22 cellular contexts compared by ENCODE assay signal in the genomic region with DNA sequence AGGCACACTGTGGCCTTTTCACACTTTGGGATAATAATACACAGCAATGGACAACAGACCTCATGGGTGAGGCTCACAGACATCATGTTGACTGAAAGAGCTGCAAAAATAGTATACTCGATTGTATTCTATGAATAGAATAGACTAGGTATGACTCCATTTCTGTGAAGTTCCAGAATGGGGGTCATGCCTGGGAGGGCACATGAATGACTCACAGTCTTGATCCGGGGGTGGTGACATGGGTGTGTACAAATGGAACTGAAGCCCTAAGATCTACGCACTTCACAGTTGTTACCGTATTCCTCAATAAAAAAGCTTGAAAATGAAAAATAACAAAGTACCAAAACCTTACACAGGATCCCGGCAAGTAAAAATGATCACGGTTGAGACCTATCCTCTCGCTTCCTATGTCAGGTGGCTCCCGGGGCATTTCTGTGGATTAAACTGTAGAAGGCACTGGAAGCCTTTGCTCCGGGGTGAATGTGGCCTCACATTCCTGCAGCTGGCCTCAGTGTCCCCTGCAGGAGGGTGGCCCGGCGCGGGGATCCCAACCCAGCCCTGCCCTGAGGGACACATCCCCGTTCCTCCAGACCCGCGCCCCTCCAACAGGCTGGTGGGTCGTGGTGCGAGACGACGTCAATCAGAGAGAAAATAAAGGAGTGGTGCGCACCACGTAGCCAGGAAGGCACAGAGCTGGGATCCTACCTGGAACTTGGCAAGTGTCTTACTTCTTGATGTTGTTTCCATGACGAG.
"Had no signal": no experiment of that assay in that cellular context is flagged by ENCODE, and none has a peak within 500 bp of the region (broad histone marks: within the 10 kb centered on the region; RNA-seq: fewer than 3 reads in every experiment).

No MANE protein-coding gene starts in this region.

- H3K4me3 ChIP-seq: esophagus muscularis mucosa, gastrocnemius medialis, lung, ovary, right lobe of liver, testis, tibial nerve had no signal

- H3K27ac ChIP-seq: epithelial cell of prostate, esophagus muscularis mucosa, gastrocnemius medialis, neutrophil, ovary, right lobe of liver, testis, tibial nerve had no signal

- H3K9me3 ChIP-seq: esophagus muscularis mucosa, gastrocnemius medialis, neutrophil, ovary, right lobe of liver, testis, tibial nerve had no signal

- DNase-seq: effector memory CD8-positive, alpha-beta T cell; gastrocnemius medialis; glutamatergic neuron; immature natural killer cell; left colon; left ventricle myocardium superior; mesenchymal stem cell; naive thymus-derived CD4-positive, alpha-beta T cell; nephron progenitor cell; ovary; retina; right lobe of liver; stimulated activated CD4-positive, alpha-beta T cell treated with anti-CD3 and anti-CD28 coated beads, Interleukin-2, amount 100 ng/mL, for 24 hours; stimulated activated CD4-positive, alpha-beta T cell treated with anti-CD3 and anti-CD28 coated beads, Interleukin-4, amount 100 ng/mL, for 4 hours; stimulated activated naive B cell treated with anti-CD40 and anti-IgM and Interleukin-4, amounts not matched to agents 10 μg/mL and 1 μg/mL and 100 μg/mL, for 72 hours; stimulated activated naive CD8-positive, alpha-beta T cell treated with anti-CD3 and anti-CD28 coated beads, Interleukin-15, amount 100 ng/mL, for 72 hours; testis had no signal

- H3K36me3 ChIP-seq: esophagus muscularis mucosa, gastrocnemius medialis, neutrophil, ovary, right lobe of liver, tibial nerve had no signal

- H3K4me1 ChIP-seq: esophagus muscularis mucosa, gastrocnemius medialis, right lobe of liver, testis, tibial nerve had no signal

- H3K27me3 ChIP-seq: esophagus muscularis mucosa, gastrocnemius medialis, ovary, right lobe of liver, testis, tibial nerve had no signal

- ATAC-seq: effector memory CD8-positive, alpha-beta T cell; gastrocnemius medialis; left colon; left ventricle myocardium superior; naive thymus-derived CD4-positive, alpha-beta T cell; right lobe of liver; stimulated activated naive CD8-positive, alpha-beta T cell treated with anti-CD3 and anti-CD28 coated beads, Interleukin-15, amount 100 ng/mL, for 72 hours had no signal
